Comparison of ENCODE assay signal across 22 cellular contexts in genomic region chr10:49056356-49056755, GRCh38. TPM values are rescaled to one million over a fixed set of nuclear protein-coding genes. Genes with fewer than 3 reads are reported as not detected.
DNase-seq lines count a peak whose midpoint lies in the region; ATAC-seq and TF ChIP-seq lines count a peak whose summit lies in the region.
"Had no signal": no experiment of that assay in that cellular context is flagged by ENCODE, and none has a peak within 500 bp of the region (broad histone marks: within the 10 kb centered on the region; RNA-seq: fewer than 3 reads in every experiment).

No MANE protein-coding gene starts in this region.

- H4K91ac ChIP-seq in IMR-90 (ENCODE audit: insufficient read depth, low read depth, low read length), result no peak overlapping the region

- H3K27ac ChIP-seq in IMR-90 (ENCODE audit: insufficient read depth, low read length) (no peak overlapping the region), esophagus muscularis mucosa (replicated peaks in 1 of 4) (no peak overlapping the region), neural progenitor cell (no peak overlapping the region)
- H3K27ac ChIP-seq: A549, heart right ventricle, KMS-11, SK-N-MC had no signal

- H3K4me3 ChIP-seq in IMR-90 (ENCODE audit: insufficient read depth, low read depth, low read length) (no peak overlapping the region), esophagus muscularis mucosa (no peak overlapping the region), neural progenitor cell (no peak overlapping the region)
- H3K4me3 ChIP-seq: A549, heart right ventricle, SK-N-MC had no signal

- peaks cover 10% of the 10 kb centered on the region for H3K27me3 Mint-ChIP-seq in T-helper 2 cell treated with Interferon-gamma antibody and Interleukin-4, amounts not matched to agents 5 μg/mL and 100 μg/mL, for 36 hours (ENCODE audit: low read depth)
- H3K27me3 Mint-ChIP-seq in neural progenitor cell (ENCODE audit: insufficient read depth, low read depth), result no peaks in the 10 kb centered on the region

- no peak overlapping the region for H3K4me2 ChIP-seq in IMR-90 (ENCODE audit: low read depth, low read length)
- H3K4me2 ChIP-seq in neural progenitor cell, result no peak overlapping the region
- H3K4me2 ChIP-seq: A549, KMS-11 had no signal

- no peak overlapping the region for H4K5ac ChIP-seq in IMR-90 (ENCODE audit: low read depth, low read length)

- H3K9me1 ChIP-seq in IMR-90 (ENCODE audit: insufficient read depth, low read length), result peaks cover 7% of the 10 kb centered on the region; the same call in 1 of the 2 replicates

- no peak overlapping the region for H3K23ac ChIP-seq in IMR-90 (ENCODE audit: low read depth, low read length)

- no peaks in the 10 kb centered on the region for H3K36me3 Mint-ChIP-seq in T-helper 2 cell treated with Interferon-gamma antibody and Interleukin-4, amounts not matched to agents 5 μg/mL and 100 μg/mL, for 36 hours (ENCODE audit: low read depth)
- no peaks in the 10 kb centered on the region for H3K36me3 Mint-ChIP-seq in neural progenitor cell
- H3K36me3 Mint-ChIP-seq: CD4-positive, alpha-beta memory T cell had no signal

- ATAC-seq in IMR-90 (ENCODE audit: low read depth) (peak; percentile 68), GM18502 (IDR thresholded peaks at IDR 0.05; ENCODE audit: poor library complexity, unreplicated experiment) (no peak)
- ATAC-seq: A549 had no signal

- no peaks in the 10 kb centered on the region for H3F3A ChIP-seq in neural progenitor cell (ENCODE audit: low read depth)

- TF ChIP-seq POLR2A in IMR-90 (IDR thresholded peaks at IDR 0.05; ENCODE audit: low read depth, low read length) (no peak), esophagus muscularis mucosa (IDR thresholded peaks at IDR 0.05; ENCODE audit: low read depth) (no peak)

- H4K20me1 ChIP-seq in IMR-90 (ENCODE audit: insufficient read depth, low read length) (no peaks in the 10 kb centered on the region; the same call in 1 of the 2 replicates), neural progenitor cell (ENCODE audit: low read depth) (no peaks in the 10 kb centered on the region)

- POLR2A ChIA-PET in IMR-90 (lab: Charles Lee; ENCODE audit: unreplicated experiment), result no interaction called here

- H2AK9ac ChIP-seq in IMR-90 (replicated peaks; ENCODE audit: low read depth, low read length, poor library complexity), result no peak overlapping the region

- no peak for TF ChIP-seq EP300 in esophagus muscularis mucosa (IDR thresholded peaks at IDR 0.05)

- dilution Hi-C loops in IMR-90 (cut with HindIII; ENCODE audit: low sequenced_read_pairs, unreplicated experiment), result no loop called here

- H4K8ac ChIP-seq in IMR-90 (ENCODE audit: low read depth in 2 of 2, low read length in 2 of 2), result no peak overlapping the region

- no peak overlapping the region for H2BK5ac ChIP-seq in IMR-90 (ENCODE audit: low read depth, low read length, poor library complexity, severe bottlenecking)

- no peak overlapping the region for H2BK15ac ChIP-seq in IMR-90 (ENCODE audit: low read depth, low read length)

- no peak overlapping the region for H2BK20ac ChIP-seq in IMR-90 (ENCODE audit: low read depth, low read length)

- no peak overlapping the region for H3K4ac ChIP-seq in IMR-90 (ENCODE audit: low read depth, low read length)

- H3K79me2 ChIP-seq in neural progenitor cell (ENCODE audit: low read depth), result no peaks in the 10 kb centered on the region

- H2AFZ ChIP-seq in IMR-90 (replicated peaks; ENCODE audit: low read length, poor library complexity), result no peak overlapping the region
- no peak overlapping the region for H2AFZ ChIP-seq in neural progenitor cell (replicated peaks)

- H2BK120ac ChIP-seq in IMR-90 (ENCODE audit: low read depth, low read length), result no peak overlapping the region

- H3K56ac ChIP-seq in IMR-90 (ENCODE audit: extremely low read depth, insufficient read depth, low read length), result no peak overlapping the region

- no peak overlapping the region for H3K18ac ChIP-seq in IMR-90 (ENCODE audit: low read depth, low read length)

- no peaks in the 10 kb centered on the region for H3K79me1 ChIP-seq in IMR-90 (ENCODE audit: low read depth in 1 of 2, low read length in 2 of 2)

- WGBS in IMR-90 (ENCODE audit: extremely low coverage in 2 of 2, insufficient read length in 1 of 2), 2 experiments, result no CpG with 5 or more reads among the region's 1 CpG
- no CpG with 5 or more reads among the region's 1 CpG for WGBS in esophagus muscularis mucosa

- in situ Hi-C loops in IMR-90 (cut with MboI; ENCODE audit: low sequenced_read_pairs), result no loop called here

- TF ChIP-seq RAD21 in IMR-90 (IDR thresholded peaks at IDR 0.05; ENCODE audit: low read length), result no peak

- H3K36me3 ChIP-seq in IMR-90 (ENCODE audit: control insufficient read depth, insufficient read depth, low read length), result peaks cover 7% of the 10 kb centered on the region; the same call in 1 of the 2 replicates
- peaks cover 0 to 4% (median 0%) of the 10 kb centered on the region in 4 donors for H3K36me3 ChIP-seq in esophagus muscularis mucosa
- no peaks in the 10 kb centered on the region for H3K36me3 ChIP-seq in neural progenitor cell

- H2AK5ac ChIP-seq in IMR-90 (ENCODE audit: low read depth, low read length), result no peak overlapping the region

- no peak overlapping the region for H3K14ac ChIP-seq in IMR-90 (replicated peaks; ENCODE audit: low read depth, low read length)

- H3K4me1 ChIP-seq in IMR-90 (ENCODE audit: control insufficient read depth, insufficient read depth, low read length), result peaks cover 6% of the 10 kb centered on the region; the same call in 1 of the 2 replicates
- H3K4me1 ChIP-seq in esophagus muscularis mucosa, result peaks cover 0 to 5% (median 2%) of the 10 kb centered on the region in 4 donors
- no peaks in the 10 kb centered on the region for H3K4me1 ChIP-seq in neural progenitor cell
- H3K4me1 ChIP-seq: A549 had no signal

- BruUV-seq in IMR-90 (replicated peaks; lab: Mats Ljungman, UMichigan), result no TSS peak

- peaks cover 9% of the 10 kb centered on the region for H3K9me3 Mint-ChIP-seq in T-helper 2 cell treated with Interferon-gamma antibody and Interleukin-4, amounts not matched to agents 5 μg/mL and 100 μg/mL, for 36 hours
- H3K9me3 Mint-ChIP-seq in neural progenitor cell, result peaks cover 14% of the 10 kb centered on the region
- H3K9me3 Mint-ChIP-seq: type B pancreatic cell had no signal

- no peak overlapping the region for H3K9ac ChIP-seq in IMR-90 (ENCODE audit: low read depth, low read length)
- no peak overlapping the region for H3K9ac ChIP-seq in neural progenitor cell
- H3K9ac ChIP-seq: KMS-11 had no signal

- no peaks in the 10 kb centered on the region for H3K9me3 ChIP-seq in IMR-90 (ENCODE audit: control insufficient read depth, insufficient read depth, low read length)
- H3K9me3 ChIP-seq in esophagus muscularis mucosa, result no peaks in the 10 kb centered on the region
- H3K9me3 ChIP-seq in neural progenitor cell (ENCODE audit: low read depth), result no peaks in the 10 kb centered on the region
- H3K9me3 ChIP-seq: A549 had no signal

- peak; percentile 1 for DNase-seq in T-helper 2 cell treated with Interferon-gamma antibody and Interleukin-4, amounts not matched to agents 5 μg/mL and 100 μg/mL, for 36 hours (ENCODE audit: low spot score)
- DNase-seq in T-helper 2 cell (no peak), IMR-90 (peak; percentile 14), esophagus muscularis mucosa (ENCODE audit: extremely low spot score) (peak; percentile 66), neural progenitor cell (ENCODE audit: low spot score) (no peak), GDM1 (lab: John Stamatoyannopoulos, UW) (no peak), hypothalamus (lab: John Stamatoyannopoulos, UW) (no peak)
- DNase-seq: activated CD4-positive, alpha-beta T cell treated with anti-CD3 and anti-CD28 coated beads for 48 hours; anterior cingulate cortex; CD4-positive, alpha-beta memory T cell; cerebellar nuclear complex; effector CD4-positive, alpha-beta T cell; heart right ventricle; midbrain; NCI-H1105; NCI-H2171; stimulated activated naive CD4-positive, alpha-beta T cell treated with Interleukin-2 at 50 U/mL for 16 hours had no signal

- H3K4me1 Mint-ChIP-seq in T-helper 2 cell treated with Interferon-gamma antibody and Interleukin-4, amounts not matched to agents 5 μg/mL and 100 μg/mL, for 36 hours (ENCODE audit: low read depth), result peaks cover 6% of the 10 kb centered on the region
- peaks cover 35% of the 10 kb centered on the region for H3K4me1 Mint-ChIP-seq in neural progenitor cell
- H3K4me1 Mint-ChIP-seq: CD4-positive, alpha-beta memory T cell had no signal

- H3K27me3 ChIP-seq in IMR-90 (ENCODE audit: control insufficient read depth, insufficient read depth, low read length) (no peaks in the 10 kb centered on the region), esophagus muscularis mucosa (no peaks in the 10 kb centered on the region), neural progenitor cell (no peaks in the 10 kb centered on the region)
- H3K27me3 ChIP-seq: heart right ventricle had no signal

- H3K27ac Mint-ChIP-seq in T-helper 2 cell treated with Interferon-gamma antibody and Interleukin-4, amounts not matched to agents 5 μg/mL and 100 μg/mL, for 36 hours, result no peak overlapping the region
- peak overlapping the region; percentile 62 for H3K27ac Mint-ChIP-seq in neural progenitor cell
- H3K27ac Mint-ChIP-seq: CD4-positive, alpha-beta memory T cell; type B pancreatic cell had no signal

- H3K4me3 Mint-ChIP-seq in T-helper 2 cell treated with Interferon-gamma antibody and Interleukin-4, amounts not matched to agents 5 μg/mL and 100 μg/mL, for 36 hours, result no peak overlapping the region
- no peak overlapping the region for H3K4me3 Mint-ChIP-seq in neural progenitor cell
- H3K4me3 Mint-ChIP-seq: CD4-positive, alpha-beta memory T cell; type B pancreatic cell had no signal

- TF ChIP-seq CTCF in IMR-90 (conservative IDR thresholded peaks at IDR 0.05; ENCODE audit: low read depth, low read length), result no peak
- TF ChIP-seq CTCF in esophagus muscularis mucosa (IDR thresholded peaks at IDR 0.05), result no peak
- no peak for TF ChIP-seq CTCF in neural progenitor cell (IDR thresholded peaks at IDR 0.05)

- intact Hi-C loops in IMR-90 (cut with micrococcal nuclease), result no loop called here
- intact Hi-C loops in esophagus muscularis mucosa (cut with DNase I), result no loop called here

- CTCF ChIA-PET in IMR-90 (lab: Yijun Ruan, JAX), result no interaction called here

TF ChIP-seq in IMR-90, 13 proteins besides CTCF, POLR2A, EP300 and RAD21 (continues in another document):
- TF ChIP-seq CHD1 (IDR thresholded peaks at IDR 0.05; ENCODE audit: low read depth, low read length), result no peak

RNA-seq across cellular contexts. Expression of gene VSTM4, which starts 59.0 kb away (rescaled TPM):
- total RNA-seq in IMR-90 (2012; rRNA removed) (2.5 and 2.9 TPM in 2 replicates), esophagus muscularis mucosa (10 to 100 TPM in 3 of 4 donors, 1 to 10 TPM in 1; 10.0 to 21.4 (median 12.6) TPM), neural progenitor cell (ENCODE audit: low replicate concordance) (0.92 and 1.2 TPM in 2 replicates)
- polyA plus RNA-seq in IMR-90 (2012; rRNA removed), result 2.1 and 2.4 TPM in 2 replicates
- polyA plus RNA-seq in IMR-90 (2012; cell fraction: cytosol; rRNA removed), result 1.2 and 1.3 TPM in 2 replicates
- 0.76 and 2.5 TPM in 2 replicates for polyA plus RNA-seq in IMR-90 (2012; cell fraction: nucleus; rRNA removed; ENCODE audit: low replicate concordance)
- total RNA-seq: CD4-positive, alpha-beta memory T cell had no signal
- polyA plus RNA-seq: CD4-positive, alpha-beta memory T cell had no signal

Comparison
In these comparisons a context has a peak if more than half of its experiments do, and no peak if none do; other contexts are left out.
1. DNase-seq: peak in T-helper 2 cell treated with Interferon-gamma antibody and Interleukin-4, amounts not matched to agents 5 μg/mL and 100 μg/mL, for 36 hours (single experiment), IMR-90 (single experiment) and esophagus muscularis mucosa (single experiment); none in T-helper 2 cell (0 of 5), neural progenitor cell (single experiment), GDM1 (single experiment) and hypothalamus (0 of 51).